8 cellular contexts compared by ENCODE assay signal in genomic region chr3:50612234-50612972, GRCh38. TPM values are rescaled to one million over a fixed set of nuclear protein-coding genes. Genes with fewer than 3 reads are reported as not detected.
DNase-seq lines count a peak whose midpoint lies in the region; ATAC-seq and TF ChIP-seq lines count a peak whose summit lies in the region.

No MANE protein-coding gene starts in this region.

- peaks cover 50% of the 10 kb centered on the region for H3K27me3 Mint-ChIP-seq in H9 (ENCODE audit: low read depth)
- H3K27me3 Mint-ChIP-seq in activated T-cell treated with anti-CD3 and anti-CD28 coated beads, Interleukin-2, amount 50 U/mL, for 24 hours: no peaks in the 10 kb centered on the region

- no peak overlapping the region for H2AFZ ChIP-seq in H9 (ENCODE audit: low read length)

- no peak overlapping the region for H3K18ac ChIP-seq in H9 (ENCODE audit: insufficient read length, low read depth, low read length)

- H2BK20ac ChIP-seq in H9 (ENCODE audit: low read depth, low read length, poor library complexity, severe bottlenecking): no peak overlapping the region

- H3K4me2 ChIP-seq in H9 (ENCODE audit: insufficient read depth, insufficient read length, low read length): peak overlapping the region; percentile 66

- H3K9me3 Mint-ChIP-seq in H9: no peaks in the 10 kb centered on the region
- H3K9me3 Mint-ChIP-seq in activated T-cell treated with anti-CD3 and anti-CD28 coated beads, Interleukin-2, amount 50 U/mL, for 24 hours: no peaks in the 10 kb centered on the region

- H3T11ph ChIP-seq in H9 (ENCODE audit: low read length): no peak overlapping the region

- no peaks in the 10 kb centered on the region for H3K79me2 ChIP-seq in H9 (ENCODE audit: insufficient read depth, low read length)

- H2AK5ac ChIP-seq in H9 (ENCODE audit: insufficient read length, low read length): no peak overlapping the region

- H3K27me3 ChIP-seq in H9 (ENCODE audit: insufficient read depth, low read length) (peaks cover 8% of the 10 kb centered on the region; the same call in 1 of the 2 replicates), iPS-20b (ENCODE audit: insufficient read depth, low read length) (peaks cover 55% of the 10 kb centered on the region), tibial artery (no peaks in the 10 kb centered on the region)

- H2BK5ac ChIP-seq in H9 (ENCODE audit: insufficient read length, low read length): no peak overlapping the region

- H4K20me1 ChIP-seq in H9 (ENCODE audit: control insufficient read depth, insufficient read depth, insufficient read length): no peaks in the 10 kb centered on the region

- no peaks in the 10 kb centered on the region for H3K9me3 ChIP-seq in H9 (ENCODE audit: control insufficient read depth, low read depth, low read length)
- no peaks in the 10 kb centered on the region for H3K9me3 ChIP-seq in iPS-20b (ENCODE audit: insufficient read depth, low read depth, low read length)
- H3K9me3 ChIP-seq in tibial artery: no peaks in the 10 kb centered on the region

- H2BK15ac ChIP-seq in H9 (ENCODE audit: low read depth, low read length): no peak overlapping the region

- H3K9ac ChIP-seq in H9 (ENCODE audit: extremely low read depth, insufficient read length, low read length) (peak overlapping the region; percentile 21), iPS-20b (ENCODE audit: low read depth, low read length) (peak overlapping the region; percentile 62; the same call in 1 of the 2 replicates)

- peaks cover 24% of the 10 kb centered on the region for H3K23me2 ChIP-seq in H9 (ENCODE audit: insufficient read length, low read depth, low read length, poor library complexity, severe bottlenecking)

- no peak overlapping the region for H4K5ac ChIP-seq in H9 (ENCODE audit: insufficient read length, low read depth, low read length)

- intact Hi-C loops in tibial artery (cut with DNase I; ENCODE audit: low total_unique reads): loop anchor here (1.0 kb wide), 1 partner anchor 41 kb away; no protein-coding TSS in a partner anchor

- H3K23ac ChIP-seq in H9 (ENCODE audit: insufficient read length, low read depth, low read length): no peak overlapping the region

- no peak overlapping the region for H2BK12ac ChIP-seq in H9 (ENCODE audit: insufficient read length, low read depth, low read length)

- DNase-seq in AG09309 (ENCODE audit: low read depth) (no peak), H9 (no peak), tibial artery (no peak), NCI-H1694 treated with DMSO at 0.1 percent for 48 hours (lab: John Stamatoyannopoulos, UW) (no peak), DMS79 (lab: John Stamatoyannopoulos, UW) (no peak)
- no peak for DNase-seq in activated T-cell treated with anti-CD3 and anti-CD28 coated beads, Interleukin-2, amount 50 U/mL, for 24 hours

- H3K27ac Mint-ChIP-seq in H9: peak overlapping the region in 1 of 3 experiments; percentile 22; a peak in 1 of 7 replicates
- H3K27ac Mint-ChIP-seq in activated T-cell treated with anti-CD3 and anti-CD28 coated beads, Interleukin-2, amount 50 U/mL, for 24 hours: peak overlapping the region; percentile 100

- H3K4me1 ChIP-seq in H9 (ENCODE audit: insufficient read depth, low read length) (no peaks in the 10 kb centered on the region), iPS-20b (ENCODE audit: insufficient read depth, low read length) (peaks cover 4% of the 10 kb centered on the region; the same call in 1 of the 2 replicates), tibial artery (peaks cover 0 to 50% (median 32%) of the 10 kb centered on the region in 4 donors)

- H3K14ac ChIP-seq in H9 (ENCODE audit: insufficient read depth, low read length): no peak overlapping the region

- H2BK120ac ChIP-seq in H9 (ENCODE audit: low read depth, low read length, poor library complexity, severe bottlenecking): no peak overlapping the region

- ATAC-seq in activated CD4-positive, CD25-positive, alpha-beta regulatory T cell treated with anti-CD3 and anti-CD28 coated beads, Interleukin-2, amount 50 U/mL, for 24 hours: no peak

- no peak overlapping the region for H4K8ac ChIP-seq in H9 (replicated peaks; ENCODE audit: insufficient read length, low read depth, low read length)

- no peaks in the 10 kb centered on the region for H3K79me1 ChIP-seq in H9 (ENCODE audit: insufficient read depth, low read depth, low read length, poor library complexity, severe bottlenecking)

- peak overlapping the region; percentile 72 to 83 for H3K4me3 Mint-ChIP-seq in H9
- peak overlapping the region; percentile 99 for H3K4me3 Mint-ChIP-seq in activated T-cell treated with anti-CD3 and anti-CD28 coated beads, Interleukin-2, amount 50 U/mL, for 24 hours

- no peak overlapping the region for H3K4ac ChIP-seq in H9 (ENCODE audit: low read depth, low read length)

- H4K91ac ChIP-seq in H9 (ENCODE audit: insufficient read length, low read depth, low read length): no peak overlapping the region

- no peak overlapping the region for H3K56ac ChIP-seq in H9 (ENCODE audit: insufficient read length, low read depth, low read length)

- H3K36me3 ChIP-seq in iPS-20b (ENCODE audit: insufficient read depth, low read depth, low read length) (no peaks in the 10 kb centered on the region; the same call in 1 of the 2 replicates), tibial artery (peaks cover 0 to 11% (median 7%) of the 10 kb centered on the region in 3 donors)

- peaks cover 0 to 1% (median 0%) of the 10 kb centered on the region in 3 experiments; a peak in 2 of 7 replicates for H3K36me3 Mint-ChIP-seq in H9 (ENCODE audit: insufficient read depth in 1 of 3, low read depth in 3 of 3)
- peaks cover 81% of the 10 kb centered on the region for H3K36me3 Mint-ChIP-seq in activated T-cell treated with anti-CD3 and anti-CD28 coated beads, Interleukin-2, amount 50 U/mL, for 24 hours (ENCODE audit: low read depth)

- WGBS in H9 (ENCODE audit: extremely low coverage, insufficient read length, low lambda C conversion rate): no CpG with 5 or more reads among the region's 31 CpGs

- H3K27ac ChIP-seq in H9 (ENCODE audit: insufficient read length, low read depth, low read length): no peak overlapping the region
- H3K27ac ChIP-seq in iPS-20b (ENCODE audit: low read length): no peak overlapping the region
- peak overlapping the region; percentile 75 to 78 for H3K27ac ChIP-seq in tibial artery

- H3K4me1 Mint-ChIP-seq in H9: peaks cover 24 to 26% of the 10 kb centered on the region in 2 experiments
- H3K4me1 Mint-ChIP-seq in activated T-cell treated with anti-CD3 and anti-CD28 coated beads, Interleukin-2, amount 50 U/mL, for 24 hours (ENCODE audit: low read depth): peaks cover 38% of the 10 kb centered on the region

- TF ChIP-seq CTCF in AG09309 (IDR thresholded peaks at IDR 0.05; ENCODE audit: control insufficient read depth, insufficient read depth, low read depth, low read length, missing control alignments): no peak
- no peak for TF ChIP-seq CTCF in H9 (conservative IDR thresholded peaks at IDR 0.05)
- TF ChIP-seq CTCF in tibial artery (IDR thresholded peaks at IDR 0.05): no peak

- H3K4me3 ChIP-seq in AG09309 (ENCODE audit: control insufficient read depth, low read depth, low read length) (peak overlapping the region; percentile 68), iPS-20b (ENCODE audit: low read length) (peak overlapping the region; percentile 75), tibial artery (peak overlapping the region; percentile 57 to 80)

RNA-seq across cellular contexts. Expression of gene CISH, which starts 0.8 kb away (rescaled TPM):
- total RNA-seq in H9 (2021): 1.7 and 2.2 TPM in 2 replicates

RNA-seq across cellular contexts. Expression of gene MAPKAPK3, which starts 4.5 kb away (rescaled TPM):
- total RNA-seq in H9 (2021): 57.0 and 57.9 TPM in 2 replicates

RNA-seq across cellular contexts. Expression of gene HEMK1, which starts 43.1 kb away (rescaled TPM):
- 11.6 and 12.5 TPM in 2 replicates for total RNA-seq in H9 (2021)

RNA-seq across cellular contexts. Expression of gene C3orf18, which starts 44.9 kb away (rescaled TPM):
- total RNA-seq in H9 (2021): 5.5 and 7.1 TPM in 2 replicates

Comparison
In these comparisons a context has a peak if more than half of its experiments do, and no peak if none do; other contexts are left out.
1. H3K27ac ChIP-seq: peak in tibial artery (2 of 2); none in H9 (single experiment) and iPS-20b (single experiment).
2. Peak in every context shown above with its lines, with median percentiles within 50 percentile points of each other: H3K4me3 ChIP-seq.